15 cellular contexts compared by ENCODE assay signal in the genomic region with DNA sequence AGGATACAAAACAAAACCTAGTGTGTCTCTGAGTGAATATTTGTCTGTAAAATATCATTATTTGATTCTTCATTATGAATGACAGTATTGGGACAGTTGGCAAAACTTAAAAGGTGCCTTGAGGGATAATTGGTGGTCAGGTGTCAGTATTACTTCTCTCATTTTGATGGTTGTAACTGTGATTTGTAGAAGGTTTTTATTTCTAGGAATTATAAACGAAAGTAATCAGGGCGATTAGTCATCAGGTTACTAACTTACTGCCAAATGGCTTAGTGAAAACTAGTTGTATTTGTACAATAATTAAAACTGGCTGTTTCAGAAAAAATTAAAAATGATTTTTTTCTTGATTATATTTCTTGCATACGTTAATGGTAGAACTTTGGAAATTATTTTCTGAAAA.
"Had no signal": no experiment of that assay in that cellular context is flagged by ENCODE, and none has a peak within 500 bp of the region (broad histone marks: within the 10 kb centered on the region; RNA-seq: fewer than 3 reads in every experiment).

No MANE protein-coding gene starts in this region.

- H3K4me3 ChIP-seq: hepatocyte, lower lobe of right lung, neural progenitor cell, tibial artery, uterus had no signal

- DNase-seq: activated CD4-positive, alpha-beta T cell treated with anti-CD3 and anti-CD28 coated beads for 4 hours; activated CD8-positive, alpha-beta memory T cell treated with anti-CD3 and anti-CD28 coated beads for 24 hours; activated gamma-delta T cell treated with Interleukin-2 at 50 U/mL for 16 hours; activated T-cell treated with anti-CD3 and anti-CD28 coated beads, Interleukin-2, amount 50 U/mL, for 1 hour; caudate nucleus; effector memory CD4-positive, alpha-beta T cell; left cardiac atrium; lower lobe of right lung; stimulated activated CD4-positive, alpha-beta T cell treated with anti-CD3 and anti-CD28 coated beads, Interleukin-15, amount 100 ng/mL, for 24 hours; stimulated activated CD4-positive, alpha-beta T cell treated with anti-CD3 and anti-CD28 coated beads, Interleukin-4, amount 100 ng/mL, for 4 hours; SW 1271; tibial artery; uterus had no signal

- H3K4me1 ChIP-seq: lower lobe of right lung, neural progenitor cell, tibial artery, uterus had no signal

- H3K27ac ChIP-seq: hepatocyte, lower lobe of right lung, neural progenitor cell, tibial artery, uterus had no signal

- H3K9ac ChIP-seq: neural progenitor cell had no signal

- H3K36me3 ChIP-seq: uterus had no signal

- H3K9me3 ChIP-seq: lower lobe of right lung, tibial artery, uterus had no signal
